Comparison of ENCODE assay signal across 20 cellular contexts in the genomic region with DNA sequence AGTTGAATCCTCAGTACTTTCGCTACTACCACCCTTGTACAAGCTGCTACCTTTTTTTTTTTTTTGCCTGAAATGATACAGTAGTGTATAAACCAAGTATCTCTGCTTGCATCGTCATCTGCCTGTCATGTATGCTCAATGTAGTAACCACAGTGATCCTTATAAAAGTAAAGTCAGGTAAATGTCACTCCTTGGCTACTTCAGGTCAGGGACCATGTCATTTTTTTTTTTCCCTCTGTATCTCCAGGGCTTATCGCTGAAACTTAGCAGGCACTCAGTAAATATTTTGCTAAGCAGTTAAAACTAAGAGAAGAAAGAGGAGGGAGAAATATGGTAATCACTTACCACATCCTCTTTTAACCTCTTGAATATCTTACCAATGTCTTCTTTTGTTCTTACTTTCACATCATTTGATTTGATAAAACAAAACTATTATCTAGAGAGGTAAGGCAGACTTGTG.
DNase-seq lines count a peak whose midpoint lies in the region; ATAC-seq and TF ChIP-seq lines count a peak whose summit lies in the region.
"Had no signal": no experiment of that assay in that cellular context is flagged by ENCODE, and none has a peak within 500 bp of the region (broad histone marks: within the 10 kb centered on the region; RNA-seq: fewer than 3 reads in every experiment).

No MANE protein-coding gene starts in this region.

- no peaks in the 10 kb centered on the region for H3K27me3 Mint-ChIP-seq in activated naive CD4-positive, alpha-beta T cell treated with anti-CD3 and anti-CD28 coated beads, Interleukin-2, amount 10 ng/mL, durations not matched to agents 7 days and 5 days
- no peaks in the 10 kb centered on the region for H3K27me3 Mint-ChIP-seq in activated CD8-positive, alpha-beta T cell treated with anti-CD3 and anti-CD28 coated beads for 36 hours
- H3K27me3 Mint-ChIP-seq in immature natural killer cell (ENCODE audit: low read depth in 3 of 3): peaks cover 0 to 3% (median 0%) of the 10 kb centered on the region in 3 donors
- H3K27me3 Mint-ChIP-seq in stimulated activated naive CD8-positive, alpha-beta T cell treated with anti-CD3 and anti-CD28 coated beads, Interleukin-15, amount 100 ng/mL, for 72 hours: no peaks in the 10 kb centered on the region
- H3K27me3 Mint-ChIP-seq: IgD-negative memory B cell; stimulated activated memory B cell treated with anti-CD40 and anti-IgM and Interleukin-4, amounts not matched to agents 10 μg/mL and 1 μg/mL and 100 μg/mL, for 72 hours had no signal

- intact Hi-C loops in activated CD8-positive, alpha-beta T cell treated with anti-CD3 and anti-CD28 coated beads for 36 hours (cut with micrococcal nuclease): loop anchor here (5.0 kb wide), 1 partner anchor 99 kb away; a partner anchor contains a TSS

- no peak for DNase-seq in activated naive CD4-positive, alpha-beta T cell treated with anti-CD3 and anti-CD28 coated beads, Interleukin-2, amount 10 ng/mL, durations not matched to agents 7 days and 5 days
- DNase-seq in activated naive CD4-positive, alpha-beta T cell (lab: John Stamatoyannopoulos, UW): no peak
- peak; percentile 28 for DNase-seq in activated CD8-positive, alpha-beta T cell treated with anti-CD3 and anti-CD28 coated beads for 36 hours
- DNase-seq in immature natural killer cell (peak in 1 of 3 donors; percentile 12), NCI-H128 (lab: John Stamatoyannopoulos, UW; ENCODE audit: unreplicated experiment) (no peak)
- no peak for DNase-seq in stimulated activated naive CD8-positive, alpha-beta T cell treated with anti-CD3 and anti-CD28 coated beads, Interleukin-15, amount 100 ng/mL, for 72 hours
- DNase-seq: DMS 273 treated with DMSO at 0.1 percent for 48 hours; GDM1; left ventricle myocardium superior; NCI-H1417 treated with DMSO at 0.1 percent for 48 hours; NCI-H510A; psoas muscle; SJCRH30; stimulated activated CD4-positive, alpha-beta T cell treated with anti-CD3 and anti-CD28 coated beads, Interleukin-2, amount 100 ng/mL, for 24 hours; WERI-Rb-1 had no signal

- peak overlapping the region; percentile 50 for H3K4me3 Mint-ChIP-seq in activated naive CD4-positive, alpha-beta T cell treated with anti-CD3 and anti-CD28 coated beads, Interleukin-2, amount 10 ng/mL, durations not matched to agents 7 days and 5 days
- peak overlapping the region; percentile 75 for H3K4me3 Mint-ChIP-seq in activated CD8-positive, alpha-beta T cell treated with anti-CD3 and anti-CD28 coated beads for 36 hours
- H3K4me3 Mint-ChIP-seq in immature natural killer cell: peak overlapping the region in 3 of 5 donors; percentile 0 to 77 (median 63)
- peak overlapping the region; percentile 19 to 56 for H3K4me3 Mint-ChIP-seq in stimulated activated naive CD8-positive, alpha-beta T cell treated with anti-CD3 and anti-CD28 coated beads, Interleukin-15, amount 100 ng/mL, for 72 hours
- H3K4me3 Mint-ChIP-seq: stimulated activated memory B cell treated with anti-CD40 and anti-IgM and Interleukin-4, amounts not matched to agents 10 μg/mL and 1 μg/mL and 100 μg/mL, for 72 hours had no signal

- H3K9me3 Mint-ChIP-seq in activated naive CD4-positive, alpha-beta T cell treated with anti-CD3 and anti-CD28 coated beads, Interleukin-2, amount 10 ng/mL, durations not matched to agents 7 days and 5 days: peaks cover 15% of the 10 kb centered on the region
- peaks cover 13% of the 10 kb centered on the region for H3K9me3 Mint-ChIP-seq in activated CD8-positive, alpha-beta T cell treated with anti-CD3 and anti-CD28 coated beads for 36 hours
- peaks cover 0 to 2% (median 0%) of the 10 kb centered on the region in 6 donors for H3K9me3 Mint-ChIP-seq in immature natural killer cell
- peaks cover 7 to 20% of the 10 kb centered on the region in 2 donors for H3K9me3 Mint-ChIP-seq in stimulated activated naive CD8-positive, alpha-beta T cell treated with anti-CD3 and anti-CD28 coated beads, Interleukin-15, amount 100 ng/mL, for 72 hours

- H3K36me3 Mint-ChIP-seq in activated naive CD4-positive, alpha-beta T cell treated with anti-CD3 and anti-CD28 coated beads, Interleukin-2, amount 10 ng/mL, durations not matched to agents 7 days and 5 days: peaks cover 13% of the 10 kb centered on the region
- H3K36me3 Mint-ChIP-seq in activated CD8-positive, alpha-beta T cell treated with anti-CD3 and anti-CD28 coated beads for 36 hours (ENCODE audit: low read depth): peaks cover 12% of the 10 kb centered on the region
- H3K36me3 Mint-ChIP-seq in immature natural killer cell: peaks cover 4 to 12% (median 6%) of the 10 kb centered on the region in 3 donors
- H3K36me3 Mint-ChIP-seq: IgD-negative memory B cell; stimulated activated memory B cell treated with anti-CD40 and anti-IgM and Interleukin-4, amounts not matched to agents 10 μg/mL and 1 μg/mL and 100 μg/mL, for 72 hours had no signal

- peak overlapping the region; percentile 92 for H3K27ac Mint-ChIP-seq in activated naive CD4-positive, alpha-beta T cell treated with anti-CD3 and anti-CD28 coated beads, Interleukin-2, amount 10 ng/mL, durations not matched to agents 7 days and 5 days
- peak overlapping the region; percentile 91 for H3K27ac Mint-ChIP-seq in activated CD8-positive, alpha-beta T cell treated with anti-CD3 and anti-CD28 coated beads for 36 hours
- peak overlapping the region in 4 of 6 donors; percentile 0 to 91 (median 51) for H3K27ac Mint-ChIP-seq in immature natural killer cell
- peak overlapping the region in 1 of 2 donors; percentile 90 for H3K27ac Mint-ChIP-seq in stimulated activated naive CD8-positive, alpha-beta T cell treated with anti-CD3 and anti-CD28 coated beads, Interleukin-15, amount 100 ng/mL, for 72 hours
- H3K27ac Mint-ChIP-seq: IgD-negative memory B cell; stimulated activated memory B cell treated with anti-CD40 and anti-IgM and Interleukin-4, amounts not matched to agents 10 μg/mL and 1 μg/mL and 100 μg/mL, for 72 hours had no signal

- ATAC-seq in activated CD8-positive, alpha-beta T cell treated with anti-CD3 and anti-CD28 coated beads for 36 hours: peak; percentile 91
- ATAC-seq in stimulated activated naive CD8-positive, alpha-beta T cell treated with anti-CD3 and anti-CD28 coated beads, Interleukin-15, amount 100 ng/mL, for 72 hours: peak; percentile 94
- ATAC-seq in HG03159 (IDR thresholded peaks at IDR 0.05; ENCODE audit: unreplicated experiment) (no peak), GM21786 (IDR thresholded peaks at IDR 0.05; ENCODE audit: unreplicated experiment) (no peak)
- ATAC-seq: esophagus mucosa; left ventricle myocardium superior; psoas muscle; stimulated activated memory B cell treated with anti-CD40 and anti-IgM and Interleukin-4, amounts not matched to agents 10 μg/mL and 1 μg/mL and 100 μg/mL, for 72 hours had no signal

- H3K4me1 Mint-ChIP-seq in activated naive CD4-positive, alpha-beta T cell treated with anti-CD3 and anti-CD28 coated beads, Interleukin-2, amount 10 ng/mL, durations not matched to agents 7 days and 5 days: peaks cover 32% of the 10 kb centered on the region
- H3K4me1 Mint-ChIP-seq in activated CD8-positive, alpha-beta T cell treated with anti-CD3 and anti-CD28 coated beads for 36 hours (ENCODE audit: low read depth): peaks cover 45% of the 10 kb centered on the region
- peaks cover 11 to 26% of the 10 kb centered on the region in 2 donors for H3K4me1 Mint-ChIP-seq in immature natural killer cell
- H3K4me1 Mint-ChIP-seq in stimulated activated naive CD8-positive, alpha-beta T cell treated with anti-CD3 and anti-CD28 coated beads, Interleukin-15, amount 100 ng/mL, for 72 hours: peaks cover 26% of the 10 kb centered on the region
- H3K4me1 Mint-ChIP-seq: stimulated activated memory B cell treated with anti-CD40 and anti-IgM and Interleukin-4, amounts not matched to agents 10 μg/mL and 1 μg/mL and 100 μg/mL, for 72 hours had no signal

- no peak for TF ChIP-seq CTCF in activated CD8-positive, alpha-beta T cell treated with anti-CD3 and anti-CD28 coated beads for 36 hours (IDR thresholded peaks at IDR 0.05)

- CTCF ChIA-PET in activated naive CD4-positive, alpha-beta T cell treated with anti-CD3 and anti-CD28 coated beads, Interleukin-2, amount 10 ng/mL, durations not matched to agents 7 days and 5 days (lab: Charles Lee): interaction anchor here (0.6 to 1.2 kb wide), 2 partner anchors 11 to 79 kb away, joined by 3 read pairs; no protein-coding TSS in a partner anchor
- CTCF ChIA-PET in activated CD8-positive, alpha-beta T cell treated with anti-CD3 and anti-CD28 coated beads for 36 hours (lab: Charles Lee): interaction anchor here (3.8 kb wide), 1 partner anchor 56 kb away, joined by 23 read pairs; no protein-coding TSS in a partner anchor

- POLR2A ChIA-PET in activated CD8-positive, alpha-beta T cell treated with anti-CD3 and anti-CD28 coated beads for 36 hours (lab: Charles Lee): interaction anchor here (0.7 to 2.0 kb wide), 3 partner anchors 13 to 20 kb away, joined by 3 to 5 read pairs (median 3); no protein-coding TSS in a partner anchor

Comparison
In these comparisons a context has a peak if more than half of its experiments do, and no peak if none do; other contexts are left out.
1. ATAC-seq: peak in activated CD8-positive, alpha-beta T cell treated with anti-CD3 and anti-CD28 coated beads for 36 hours (single experiment) and stimulated activated naive CD8-positive, alpha-beta T cell treated with anti-CD3 and anti-CD28 coated beads, Interleukin-15, amount 100 ng/mL, for 72 hours (single experiment); none in HG03159 (single experiment) and GM21786 (single experiment).
2. Peak in every context shown above with its lines, with median percentiles within 50 percentile points of each other: H3K4me3 Mint-ChIP-seq.